21 cellular contexts compared by ENCODE assay signal in the genomic region with DNA sequence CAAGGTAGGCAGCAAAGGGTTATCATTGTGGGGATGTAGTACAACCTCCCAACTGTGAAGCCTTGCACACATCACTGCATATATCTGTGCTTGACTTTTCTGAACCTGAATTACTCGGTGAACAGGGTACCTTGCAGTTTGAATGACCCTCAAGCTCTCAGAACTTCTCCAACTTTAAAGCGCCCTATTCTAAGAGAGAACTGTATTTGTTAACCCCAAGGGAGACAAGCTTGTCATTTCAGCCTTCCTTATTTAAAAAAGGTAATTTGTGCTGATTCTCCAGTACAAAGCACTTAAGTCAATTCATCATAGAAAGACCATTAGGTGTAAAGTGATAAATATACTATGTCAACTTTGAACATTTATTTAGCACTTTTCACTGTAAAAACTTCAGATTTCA.
A peak's percentile ranks its signal among the peaks of the same experiment; 100 is the strongest.
DNase-seq lines count a peak whose midpoint lies in the region; FAIRE-seq and TF ChIP-seq lines count a peak whose summit lies in the region.
"Had no signal": no experiment of that assay in that cellular context is flagged by ENCODE, and none has a peak within 500 bp of the region (broad histone marks: within the 10 kb centered on the region; RNA-seq: fewer than 3 reads in every experiment).

No MANE protein-coding gene starts in this region.

- no TSS peak for BruUV-seq in A673 (replicated peaks; lab: Mats Ljungman, UMichigan)

- H3K36me3 ChIP-seq in Karpas-422 (ENCODE audit: insufficient read depth, low read length) (no peaks in the 10 kb centered on the region), A673 (ENCODE audit: insufficient read depth, low read length, poor library complexity, severe bottlenecking) (no peaks in the 10 kb centered on the region)
- H3K36me3 ChIP-seq: BE2C, BLaER1 had no signal

- H3K27me3 ChIP-seq in Karpas-422 (ENCODE audit: low read length) (no peaks in the 10 kb centered on the region), A673 (replicated peaks; ENCODE audit: insufficient read depth, low read depth, low read length, poor library complexity) (no peaks in the 10 kb centered on the region)
- H3K27me3 ChIP-seq: BE2C, BLaER1 had no signal

- no peaks in the 10 kb centered on the region for H3K9me2 ChIP-seq in Karpas-422 (replicated peaks; ENCODE audit: insufficient read depth, low read length)

- H3K4me1 ChIP-seq in Karpas-422 (ENCODE audit: low read length): peaks cover 38% of the 10 kb centered on the region
- H3K4me1 ChIP-seq in A673 (ENCODE audit: insufficient read depth, low read length, poor library complexity, severe bottlenecking): no peaks in the 10 kb centered on the region
- H3K4me1 ChIP-seq: BE2C, BLaER1, Caco-2 had no signal

- no peaks in the 10 kb centered on the region for H4K20me1 ChIP-seq in Karpas-422 (ENCODE audit: insufficient read depth, low read depth, low read length)
- H4K20me1 ChIP-seq: BLaER1 had no signal

- TF ChIP-seq CTCF in A673 (conservative IDR thresholded peaks at IDR 0.05; ENCODE audit: low read depth, low read length): no peak

- peak overlapping the region; percentile 75 for H3K4me2 ChIP-seq in Karpas-422 (ENCODE audit: low read depth, low read length, poor library complexity, severe bottlenecking)
- H3K4me2 ChIP-seq: BLaER1 had no signal

- intact Hi-C loops in A673 (cut with micrococcal nuclease; ENCODE audit: unreplicated experiment): no loop called here

- peak overlapping the region; percentile 57; the same call in 1 of the 2 replicates for H3K4me3 ChIP-seq in Karpas-422 (ENCODE audit: low read length)
- H3K4me3 ChIP-seq in A673 (ENCODE audit: low read depth, low read length, poor library complexity, severe bottlenecking): no peak overlapping the region
- H3K4me3 ChIP-seq: BLaER1 had no signal

- CTCF ChIA-PET in A673 (lab: Charles Lee): no interaction called here

- H3K9ac ChIP-seq in Karpas-422 (ENCODE audit: low read length): peak overlapping the region; percentile 61; the same call in 1 of the 2 replicates
- H3K9ac ChIP-seq: BLaER1 had no signal

- DNase-seq in GM12891 (ENCODE audit: insufficient read length, low spot score) (no peak), Karpas-422 (peak; percentile 95), A673 (ENCODE audit: low spot score) (no peak), iPS-NIHi7 (ENCODE audit: extremely low spot score) (no peak), COR-L47 (lab: John Stamatoyannopoulos, UW) (no peak)
- DNase-seq: 8988T; ACHN; BE2C; C1 segment of cervical spinal cord; Caco-2; Calu3; CD4-positive, alpha-beta memory T cell; CD4-positive, CD25-positive, alpha-beta regulatory T cell; CD8-positive, alpha-beta memory T cell; DMS79 treated with DMSO at 0.1 percent for 48 hours; GF-D8 had no signal

- no peaks in the 10 kb centered on the region for H3K79me2 ChIP-seq in Karpas-422 (ENCODE audit: low read length)

- no peak for TF ChIP-seq POLR2A in GM12891 (IDR thresholded peaks at IDR 0.05; ENCODE audit: low read depth, low read length)

- no peaks in the 10 kb centered on the region for H3K9me3 ChIP-seq in Karpas-422 (ENCODE audit: low read length)
- no peaks in the 10 kb centered on the region for H3K9me3 ChIP-seq in A673 (ENCODE audit: low read depth, low read length, poor library complexity, severe bottlenecking)
- H3K9me3 ChIP-seq: BE2C, BLaER1, Caco-2 had no signal

- H3K27ac ChIP-seq in Karpas-422 (ENCODE audit: low read length) (peak overlapping the region; percentile 97), A673 (ENCODE audit: low read depth, low read length, poor library complexity, severe bottlenecking) (no peak overlapping the region)
- H3K27ac ChIP-seq: BLaER1 had no signal

- peak; percentile 98 for FAIRE-seq in GM12891 (lab: Jason Lieb, UNC)
- FAIRE-seq: A204.1, D721Med, G401.6, GM18507 had no signal

- POLR2A ChIA-PET in A673 (lab: Charles Lee; ENCODE audit: low non-redundant PET): no interaction called here

- H2AFZ ChIP-seq in Karpas-422 (ENCODE audit: low read length): no peak overlapping the region

TF ChIP-seq in GM12891, 5 proteins besides CTCF, POLR2A, EP300 and RAD21:
- TF ChIP-seq POU2F2 (IDR thresholded peaks at IDR 0.05; ENCODE audit: low read depth, low read length): no peak
- TF ChIP-seq PAX5 (IDR thresholded peaks at IDR 0.05; ENCODE audit: insufficient read depth, low read length, severe bottlenecking): no peak
- TF ChIP-seq SPI1 (IDR thresholded peaks at IDR 0.05; ENCODE audit: low read depth, low read length): no peak
- TF ChIP-seq TAF1 (IDR thresholded peaks at IDR 0.05; ENCODE audit: low read depth, low read length): no peak
- no peak for TF ChIP-seq POLR2AphosphoS5 (IDR thresholded peaks at IDR 0.05; ENCODE audit: low read depth, low read length)
TF ChIP-seq in GM12891: peak in this region for 0.
